ENCODE assay signal across 8 cellular contexts in genomic region chr4:39526283-39526682, GRCh38. TPM values are rescaled to one million over a fixed set of nuclear protein-coding genes. Genes with fewer than 3 reads are reported as not detected.
DNase-seq lines count a peak whose midpoint lies in the region; ATAC-seq and TF ChIP-seq lines count a peak whose summit lies in the region.

No MANE protein-coding gene starts in this region.

- intact Hi-C loops in esophagus squamous epithelium (cut with DNase I): no loop called here
- intact Hi-C loops in prostate gland (cut with DNase I): loop anchor here (2.0 to 5.0 kb wide), 3 partner anchors 113 to 451 kb away; partner anchors contain the start of genes PDS5A, SMIM14 and UBE2K

- TF ChIP-seq CTCF in Peyer's patch (IDR thresholded peaks at IDR 0.05) (no peak), esophagus squamous epithelium (IDR thresholded peaks at IDR 0.05) (no peak), prostate gland (IDR thresholded peaks at IDR 0.05) (no peak)

- H3K4me1 ChIP-seq in Peyer's patch (peaks cover 0 to 11% (median 3%) of the 10 kb centered on the region in 4 donors), esophagus squamous epithelium (peaks cover 4 to 71% (median 14%) of the 10 kb centered on the region in 3 donors), prostate gland (replicated peaks) (peaks cover 8% of the 10 kb centered on the region)

- no peak for ATAC-seq in HG03460 (IDR thresholded peaks at IDR 0.05; ENCODE audit: unreplicated experiment)

- DNase-seq in Peyer's patch (no peak), esophagus squamous epithelium (lab: John Stamatoyannopoulos, UW) (no peak), prostate gland (ENCODE audit: low spot score) (no peak), NCI-H2227 (lab: John Stamatoyannopoulos, UW; ENCODE audit: unreplicated experiment) (no peak), amygdala (lab: John Stamatoyannopoulos, UW) (no peak), GOT3 (lab: John Stamatoyannopoulos, UW) (no peak)

- peak overlapping the region; percentile 8 to 95 (median 93) for H3K27ac ChIP-seq in Peyer's patch
- peak overlapping the region; percentile 94 to 98 (median 96) for H3K27ac ChIP-seq in esophagus squamous epithelium
- peak overlapping the region; percentile 95 to 97 for H3K27ac ChIP-seq in prostate gland

- H3K27me3 ChIP-seq in Peyer's patch: no peaks in the 10 kb centered on the region
- no peaks in the 10 kb centered on the region for H3K27me3 ChIP-seq in esophagus squamous epithelium
- H3K27me3 ChIP-seq in prostate gland (replicated peaks; ENCODE audit: insufficient read depth): no peaks in the 10 kb centered on the region

- H3K4me3 ChIP-seq in GM08714 (ENCODE audit: low read length) (peak overlapping the region; percentile 93), Peyer's patch (peak overlapping the region; percentile 75 to 97 (median 92)), esophagus squamous epithelium (peak overlapping the region; percentile 85 to 96 (median 90)), prostate gland (peak overlapping the region; percentile 66 to 89)

- 6 to 12% methylated on average over 4 of the region's 4 CpGs for whole genome bisulfite sequencing in esophagus squamous epithelium, 2 donors
- 5% methylated on average over 4 of the region's 4 CpGs for whole genome bisulfite sequencing in prostate gland

- TF ChIP-seq POLR2A in Peyer's patch (IDR thresholded peaks at IDR 0.05) (no peak), esophagus squamous epithelium (IDR thresholded peaks at IDR 0.05) (no peak), prostate gland (IDR thresholded peaks at IDR 0.05) (no peak)

- no peaks in the 10 kb centered on the region for H3K9me3 ChIP-seq in Peyer's patch
- H3K9me3 ChIP-seq in esophagus squamous epithelium: peaks cover 0 to 11% (median 0%) of the 10 kb centered on the region in 3 donors
- H3K9me3 ChIP-seq in prostate gland: no peaks in the 10 kb centered on the region

- H3K36me3 ChIP-seq in Peyer's patch: no peaks in the 10 kb centered on the region
- peaks cover 0 to 8% (median 0%) of the 10 kb centered on the region in 3 donors for H3K36me3 ChIP-seq in esophagus squamous epithelium
- H3K36me3 ChIP-seq in prostate gland: no peaks in the 10 kb centered on the region

RNA-seq across cellular contexts. Expression of gene UGDH, which starts 1.0 kb away (rescaled TPM):
- 100 to 1,000 TPM; 168 to 335 (median 204) TPM for total RNA-seq in Peyer's patch
- total RNA-seq in esophagus squamous epithelium: 100 to 1,000 TPM in 2 of 4 donors, 10 to 100 TPM in 2; 55.2 to 188 (median 98.0) TPM
- 100 to 1,000 TPM in 1 of 2 donors, 10 to 100 TPM in 1; 59.0 to 147 TPM for total RNA-seq in prostate gland
